28 cellular contexts compared by ENCODE assay signal in the genomic region with DNA sequence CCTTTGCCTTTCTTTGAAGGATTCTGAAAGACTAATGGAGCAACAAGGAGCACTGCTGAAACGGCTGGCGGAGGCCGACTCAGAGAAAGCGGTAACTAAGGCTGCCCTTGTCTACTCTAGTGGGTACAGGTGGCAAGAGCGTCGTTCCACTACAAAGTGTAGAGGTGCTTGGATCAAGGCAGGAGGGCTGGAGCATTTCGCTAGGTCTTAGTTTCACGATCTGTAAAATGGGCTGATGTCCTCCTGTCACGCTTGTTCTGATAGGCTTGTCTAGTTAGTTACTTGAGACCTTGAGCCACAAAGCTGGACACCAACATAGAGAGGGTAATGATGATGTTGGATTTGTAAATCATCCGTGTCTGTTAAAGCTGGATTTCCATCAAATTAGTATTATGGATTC.
"Had no signal": no experiment of that assay in that cellular context is flagged by ENCODE, and none has a peak within 500 bp of the region (broad histone marks: within the 10 kb centered on the region; RNA-seq: fewer than 3 reads in every experiment).

No MANE protein-coding gene starts in this region.

- H3K27ac Mint-ChIP-seq: endodermal cell; immature natural killer cell; natural killer cell; stimulated activated naive B cell treated with anti-CD40 and anti-IgM and Interleukin-4, amounts not matched to agents 10 μg/mL and 1 μg/mL and 100 μg/mL, for 72 hours; stimulated activated naive CD8-positive, alpha-beta T cell treated with anti-CD3 and anti-CD28 coated beads, Interleukin-15, Interleukin-2, amounts not matched to agents 100 ng/mL and 50 ng/mL, for 24 hours had no signal

- ATAC-seq: heart right ventricle; left ventricle myocardium superior; lower lobe of right lung; natural killer cell; psoas muscle; right cardiac atrium; stimulated activated naive B cell treated with anti-CD40 and anti-IgM and Interleukin-4, amounts not matched to agents 10 μg/mL and 1 μg/mL and 100 μg/mL, for 72 hours had no signal

- H3K27me3 ChIP-seq: dorsolateral prefrontal cortex, esophagus squamous epithelium, heart right ventricle, ovary, suprapubic skin, vagina had no signal

- H3K4me3 ChIP-seq: dorsolateral prefrontal cortex, esophagus squamous epithelium, heart right ventricle, lower lobe of right lung, ovary, psoas muscle, skin epidermis, suprapubic skin, vagina had no signal

- H3K36me3 ChIP-seq: ovary had no signal

- H3K27ac ChIP-seq: dorsolateral prefrontal cortex, esophagus squamous epithelium, heart right ventricle, lower lobe of right lung, ovary, psoas muscle, skin epidermis, suprapubic skin, vagina had no signal

- H3K4me1 Mint-ChIP-seq: immature natural killer cell, natural killer cell had no signal

- H3K4me3 Mint-ChIP-seq: endodermal cell; immature natural killer cell; natural killer cell; stimulated activated naive B cell treated with anti-CD40 and anti-IgM and Interleukin-4, amounts not matched to agents 10 μg/mL and 1 μg/mL and 100 μg/mL, for 72 hours; stimulated activated naive CD8-positive, alpha-beta T cell treated with anti-CD3 and anti-CD28 coated beads, Interleukin-15, Interleukin-2, amounts not matched to agents 100 ng/mL and 50 ng/mL, for 24 hours had no signal

- H3K27me3 Mint-ChIP-seq: stimulated activated naive B cell treated with anti-CD40 and anti-IgM and Interleukin-4, amounts not matched to agents 10 μg/mL and 1 μg/mL and 100 μg/mL, for 72 hours; stimulated activated naive CD8-positive, alpha-beta T cell treated with anti-CD3 and anti-CD28 coated beads, Interleukin-15, Interleukin-2, amounts not matched to agents 100 ng/mL and 50 ng/mL, for 24 hours had no signal

- FAIRE-seq: colon had no signal

- H3K4me1 ChIP-seq: esophagus squamous epithelium, heart right ventricle, lower lobe of right lung, suprapubic skin, vagina had no signal

- H3K9me3 Mint-ChIP-seq: endodermal cell; immature natural killer cell; natural killer cell; stimulated activated naive B cell treated with anti-CD40 and anti-IgM and Interleukin-4, amounts not matched to agents 10 μg/mL and 1 μg/mL and 100 μg/mL, for 72 hours; stimulated activated naive CD8-positive, alpha-beta T cell treated with anti-CD3 and anti-CD28 coated beads, Interleukin-15, Interleukin-2, amounts not matched to agents 100 ng/mL and 50 ng/mL, for 24 hours had no signal

- H3K9me3 ChIP-seq: esophagus squamous epithelium, heart right ventricle, lower lobe of right lung, ovary, psoas muscle, suprapubic skin, vagina had no signal

- DNase-seq: effector CD4-positive, alpha-beta T cell; endodermal cell; erythroblast; esophagus squamous epithelium; foreskin melanocyte; glutamatergic neuron; heart right ventricle; hippocampal formation; immature natural killer cell; islet precursor cell; left ventricle myocardium superior; lower lobe of right lung; natural killer cell; occipital lobe; ovary; posterior cingulate gyrus; psoas muscle; right cardiac atrium; stimulated activated CD4-positive, alpha-beta T cell treated with anti-CD3 and anti-CD28 coated beads, Interleukin-15, amount 100 ng/mL, for 24 hours; stimulated activated CD4-positive, alpha-beta T cell treated with anti-CD3 and anti-CD28 coated beads, Interleukin-2, amount 100 ng/mL, for 48 hours; stimulated activated naive B cell treated with anti-CD40 and anti-IgM and Interleukin-4, amounts not matched to agents 10 μg/mL and 1 μg/mL and 100 μg/mL, for 72 hours; trophoblast cell had no signal
